In genomic region chr3:129120254-129121004, GRCh38 we compare ENCODE assay signal across 1 cellular context.
TF ChIP-seq lines count a peak whose summit lies in the region.

No MANE protein-coding gene starts in this region.

TF ChIP-seq in HepG2, 621 proteins besides CTCF, POLR2A, EP300 and RAD21 (continued from another document and continues in another):
- TF ChIP-seq ZSCAN5A (CRISPR knock-in tag; IDR thresholded peaks at IDR 0.05; ENCODE audit: borderline replicate concordance) (no peak), DDIT3 (CRISPR knock-in tag; IDR thresholded peaks at IDR 0.05) (no peak), ZNF800 (CRISPR knock-in tag; IDR thresholded peaks at IDR 0.05) (no peak), ELF1 (CRISPR knock-in tag; IDR thresholded peaks at IDR 0.05) (peak; percentile 62), SMAD9 (CRISPR knock-in tag; IDR thresholded peaks at IDR 0.05) (no peak), DZIP1 (CRISPR knock-in tag; IDR thresholded peaks at IDR 0.05) (no peak), ZNF558 (CRISPR knock-in tag; IDR thresholded peaks at IDR 0.05; ENCODE audit: borderline replicate concordance) (0 out of 2 replicates have a peak, but pooled peaks have one; percentile 3), ARNTL (CRISPR knock-in tag; IDR thresholded peaks at IDR 0.05) (no peak), ZNF280D (CRISPR knock-in tag; IDR thresholded peaks at IDR 0.05) (no peak), ZBTB20 (CRISPR knock-in tag; IDR thresholded peaks at IDR 0.05; ENCODE audit: borderline replicate concordance, low read depth) (no peak), ZNF143 (CRISPR knock-in tag; IDR thresholded peaks at IDR 0.05) (no peak), ZMAT5 (CRISPR knock-in tag; IDR thresholded peaks at IDR 0.05; ENCODE audit: borderline replicate concordance, low read depth) (no peak), ZNF10 (CRISPR knock-in tag; IDR thresholded peaks at IDR 0.05; ENCODE audit: borderline replicate concordance, low read depth) (no peak), PHF8 (CRISPR knock-in tag; IDR thresholded peaks at IDR 0.05) (peak; percentile 36; the same call in 1 of the 2 replicates), ZNF468 (CRISPR knock-in tag; IDR thresholded peaks at IDR 0.05) (no peak), ZNF710 (CRISPR knock-in tag; IDR thresholded peaks at IDR 0.05; ENCODE audit: borderline replicate concordance) (peak; percentile 53; the same call in 1 of the 2 replicates), SP4 (CRISPR knock-in tag; IDR thresholded peaks at IDR 0.05) (peak; percentile 60; the same call in 1 of the 2 replicates), ZNF281 (CRISPR knock-in tag; IDR thresholded peaks at IDR 0.05; ENCODE audit: borderline replicate concordance) (peak; percentile 55; the same call in 1 of the 2 replicates), ZNF276 (CRISPR knock-in tag; IDR thresholded peaks at IDR 0.05; ENCODE audit: low read depth) (no peak), KAT8 (CRISPR knock-in tag; IDR thresholded peaks at IDR 0.05) (no peak; the same call in 1 of the 2 replicates), CENPBD1 (CRISPR knock-in tag; IDR thresholded peaks at IDR 0.05; ENCODE audit: borderline replicate concordance, low read depth) (no peak), CAMTA2 (CRISPR knock-in tag; IDR thresholded peaks at IDR 0.05; ENCODE audit: borderline replicate concordance) (no peak), TMF1 (CRISPR knock-in tag; IDR thresholded peaks at IDR 0.05; ENCODE audit: low read depth) (no peak), ZNF512 (CRISPR knock-in tag; IDR thresholded peaks at IDR 0.05) (no peak), HOXA7 (CRISPR knock-in tag; IDR thresholded peaks at IDR 0.05) (no peak), ATF7 (IDR thresholded peaks at IDR 0.05) (no peak), ATF7 (CRISPR knock-in tag; IDR thresholded peaks at IDR 0.05) (no peak), ZNF670 (CRISPR knock-in tag; IDR thresholded peaks at IDR 0.05; ENCODE audit: borderline replicate concordance) (no peak), PHF20 (CRISPR knock-in tag; IDR thresholded peaks at IDR 0.05) (no peak; the same call in 1 of the 2 replicates), ZNF432 (CRISPR knock-in tag; IDR thresholded peaks at IDR 0.05; ENCODE audit: borderline replicate concordance) (no peak), ATF4 (CRISPR knock-in tag; IDR thresholded peaks at IDR 0.05) (no peak), CSRNP2 (CRISPR knock-in tag; conservative IDR thresholded peaks at IDR 0.05; ENCODE audit: low read depth) (no peak)
